Comparison of ENCODE assay signal across 1 cellular context in genomic region chr22:22556995-22557925, GRCh38.
TF ChIP-seq lines count a peak whose summit lies in the region.

No MANE protein-coding gene starts in this region.

TF ChIP-seq in HepG2, 621 proteins besides CTCF, POLR2A, EP300 and RAD21:
- no peak for TF ChIP-seq NFYC (CRISPR knock-in tag; IDR thresholded peaks at IDR 0.05)
- TF ChIP-seq ZNF687 (CRISPR knock-in tag; IDR thresholded peaks at IDR 0.05): peak; percentile 13; the same call in 1 of the 2 replicates
- no peak for TF ChIP-seq HINFP (CRISPR knock-in tag; IDR thresholded peaks at IDR 0.05; ENCODE audit: low read depth)
- no peak for TF ChIP-seq ZBTB38 (CRISPR knock-in tag; IDR thresholded peaks at IDR 0.05)
- TF ChIP-seq CBFB (CRISPR knock-in tag; IDR thresholded peaks at IDR 0.05): no peak
